17 cellular contexts compared by ENCODE assay signal in genomic region chr4:141658316-141658715, GRCh38. TPM values are rescaled to one million over a fixed set of nuclear protein-coding genes. Genes with fewer than 3 reads are reported as not detected.
DNase-seq lines count a peak whose midpoint lies in the region; ATAC-seq and TF ChIP-seq lines count a peak whose summit lies in the region.
"Had no signal": no experiment of that assay in that cellular context is flagged by ENCODE, and none has a peak within 500 bp of the region (broad histone marks: within the 10 kb centered on the region; RNA-seq: fewer than 3 reads in every experiment).

No MANE protein-coding gene starts in this region.

- no peaks in the 10 kb centered on the region for H3K4me1 Mint-ChIP-seq in WTC11
- H3K4me1 Mint-ChIP-seq: activated naive CD8-positive, alpha-beta T cell treated with anti-CD3 and anti-CD28 coated beads for 36 hours; endodermal cell; nephron progenitor cell had no signal

- H3K9ac ChIP-seq in OCI-LY3 (ENCODE audit: low read length) = no peak overlapping the region

- no peaks in the 10 kb centered on the region for H3K79me2 ChIP-seq in OCI-LY3 (ENCODE audit: low read length)

- H3K27me3 ChIP-seq in OCI-LY3 (ENCODE audit: low read depth, low read length) = no peaks in the 10 kb centered on the region
- H3K27me3 ChIP-seq: foreskin keratinocyte, upper lobe of left lung had no signal

- no peak overlapping the region for H3K4me3 ChIP-seq in OCI-LY3 (ENCODE audit: low read length)
- H3K4me3 ChIP-seq: upper lobe of left lung had no signal

- TF ChIP-seq CTCF in OCI-LY3 (IDR thresholded peaks at IDR 0.05; ENCODE audit: low read depth, low read length) (no peak), WTC11 (IDR thresholded peaks at IDR 0.05) (no peak)

- POLR2A ChIA-PET in WTC11 (lab: Charles Lee) = no interaction called here

- H3K27ac Mint-ChIP-seq in WTC11 = no peak overlapping the region
- H3K27ac Mint-ChIP-seq: activated naive CD8-positive, alpha-beta T cell treated with anti-CD3 and anti-CD28 coated beads for 36 hours; endodermal cell; IgD-negative memory B cell; nephron progenitor cell; stimulated activated naive B cell treated with anti-CD40 and anti-IgM and Interleukin-4, amounts not matched to agents 10 μg/mL and 1 μg/mL and 100 μg/mL, for 72 hours had no signal

- H3K27me3 Mint-ChIP-seq in WTC11 (ENCODE audit: low read depth) = no peaks in the 10 kb centered on the region
- H3K27me3 Mint-ChIP-seq: activated naive CD8-positive, alpha-beta T cell treated with anti-CD3 and anti-CD28 coated beads for 36 hours; IgD-negative memory B cell; stimulated activated naive B cell treated with anti-CD40 and anti-IgM and Interleukin-4, amounts not matched to agents 10 μg/mL and 1 μg/mL and 100 μg/mL, for 72 hours had no signal

- CTCF ChIA-PET in WTC11 (lab: Charles Lee) = interaction anchor here (1.3 kb wide), 1 partner anchor 44 kb away, joined by 4 read pairs; no protein-coding TSS in a partner anchor

- ATAC-seq in GM18520 (IDR thresholded peaks at IDR 0.05; ENCODE audit: unreplicated experiment) (peak; percentile 33), GM21447 (IDR thresholded peaks at IDR 0.05; ENCODE audit: unreplicated experiment) (peak; percentile 45), HG03066 (IDR thresholded peaks at IDR 0.05; ENCODE audit: low read depth, unreplicated experiment) (peak; percentile 68), GM19035 (IDR thresholded peaks at IDR 0.05; ENCODE audit: unreplicated experiment) (no peak), WTC11 (no peak)
- ATAC-seq: foreskin keratinocyte; sciatic nerve; stimulated activated naive B cell treated with anti-CD40 and anti-IgM and Interleukin-4, amounts not matched to agents 10 μg/mL and 1 μg/mL and 100 μg/mL, for 72 hours had no signal

- H3K4me3 Mint-ChIP-seq in WTC11 = no peak overlapping the region
- H3K4me3 Mint-ChIP-seq: activated naive CD8-positive, alpha-beta T cell treated with anti-CD3 and anti-CD28 coated beads for 36 hours; endodermal cell; IgD-negative memory B cell; nephron progenitor cell; stimulated activated naive B cell treated with anti-CD40 and anti-IgM and Interleukin-4, amounts not matched to agents 10 μg/mL and 1 μg/mL and 100 μg/mL, for 72 hours had no signal

- no peaks in the 10 kb centered on the region for H3K9me3 Mint-ChIP-seq in WTC11
- H3K9me3 Mint-ChIP-seq: activated naive CD8-positive, alpha-beta T cell treated with anti-CD3 and anti-CD28 coated beads for 36 hours; endodermal cell; IgD-negative memory B cell; nephron progenitor cell; stimulated activated naive B cell treated with anti-CD40 and anti-IgM and Interleukin-4, amounts not matched to agents 10 μg/mL and 1 μg/mL and 100 μg/mL, for 72 hours had no signal

- DNase-seq in posterior cingulate gyrus = no peak
- no peak for DNase-seq in DMS 273 (lab: John Stamatoyannopoulos, UW; ENCODE audit: unreplicated experiment)
- DNase-seq in WTC11 (ENCODE audit: low spot score) = no peak
- DNase-seq: activated naive CD8-positive, alpha-beta T cell treated with anti-CD3 and anti-CD28 coated beads for 36 hours; endodermal cell; NCI-H446; nephron progenitor cell; stimulated activated naive B cell treated with anti-CD40 and anti-IgM and Interleukin-4, amounts not matched to agents 10 μg/mL and 1 μg/mL and 100 μg/mL, for 72 hours had no signal

- no peaks in the 10 kb centered on the region for H3K9me3 ChIP-seq in OCI-LY3 (ENCODE audit: insufficient read depth, low read length)
- H3K9me3 ChIP-seq: upper lobe of left lung had no signal

- peaks cover 11% of the 10 kb centered on the region for H3K4me1 ChIP-seq in OCI-LY3 (ENCODE audit: low read length)
- H3K4me1 ChIP-seq: foreskin keratinocyte had no signal

- no peak overlapping the region for H3K27ac ChIP-seq in OCI-LY3 (ENCODE audit: low read length)
- H3K27ac ChIP-seq: foreskin keratinocyte, upper lobe of left lung had no signal

- H2AFZ ChIP-seq in OCI-LY3 (ENCODE audit: low read depth, low read length) = peak overlapping the region; percentile 0; the same call in 1 of the 2 replicates

- H3K4me2 ChIP-seq in OCI-LY3 (ENCODE audit: low read length) = peak overlapping the region; percentile 22

- H3K36me3 Mint-ChIP-seq in WTC11 = no peaks in the 10 kb centered on the region
- H3K36me3 Mint-ChIP-seq: activated naive CD8-positive, alpha-beta T cell treated with anti-CD3 and anti-CD28 coated beads for 36 hours; stimulated activated naive B cell treated with anti-CD40 and anti-IgM and Interleukin-4, amounts not matched to agents 10 μg/mL and 1 μg/mL and 100 μg/mL, for 72 hours had no signal

- no peaks in the 10 kb centered on the region for H3K36me3 ChIP-seq in OCI-LY3 (replicated peaks; ENCODE audit: low read depth, low read length)
- H3K36me3 ChIP-seq: upper lobe of left lung had no signal

- intact Hi-C loops in posterior cingulate gyrus (cut with DNase I) = no loop called here

- no peaks in the 10 kb centered on the region for H4K20me1 ChIP-seq in OCI-LY3 (ENCODE audit: insufficient read depth, low read length)

TF ChIP-seq in WTC11, 78 proteins besides CTCF, POLR2A, EP300 and RAD21 (continues in another document):
- TF ChIP-seq HMGA2 (CRISPR knock-in tag; IDR thresholded peaks at IDR 0.05) (no peak), ELF4 (CRISPR knock-in tag; IDR thresholded peaks at IDR 0.05; ENCODE audit: low read depth) (no peak), SMAD3 (CRISPR knock-in tag; IDR thresholded peaks at IDR 0.05; ENCODE audit: borderline replicate concordance) (no peak), ATF6 (CRISPR knock-in tag; IDR thresholded peaks at IDR 0.05) (no peak), ATF1 (CRISPR knock-in tag; IDR thresholded peaks at IDR 0.05) (no peak), RELA (CRISPR knock-in tag; IDR thresholded peaks at IDR 0.05; ENCODE audit: borderline replicate concordance) (no peak), TEAD4 (CRISPR knock-in tag; IDR thresholded peaks at IDR 0.05) (no peak), ZNF532 (CRISPR knock-in tag; IDR thresholded peaks at IDR 0.05; ENCODE audit: borderline replicate concordance) (no peak), CDX4 (CRISPR knock-in tag; IDR thresholded peaks at IDR 0.05; ENCODE audit: borderline replicate concordance) (no peak), ZBTB21 (CRISPR knock-in tag; IDR thresholded peaks at IDR 0.05; ENCODE audit: borderline replicate concordance) (no peak)
- TF ChIP-seq, protein P1, sequence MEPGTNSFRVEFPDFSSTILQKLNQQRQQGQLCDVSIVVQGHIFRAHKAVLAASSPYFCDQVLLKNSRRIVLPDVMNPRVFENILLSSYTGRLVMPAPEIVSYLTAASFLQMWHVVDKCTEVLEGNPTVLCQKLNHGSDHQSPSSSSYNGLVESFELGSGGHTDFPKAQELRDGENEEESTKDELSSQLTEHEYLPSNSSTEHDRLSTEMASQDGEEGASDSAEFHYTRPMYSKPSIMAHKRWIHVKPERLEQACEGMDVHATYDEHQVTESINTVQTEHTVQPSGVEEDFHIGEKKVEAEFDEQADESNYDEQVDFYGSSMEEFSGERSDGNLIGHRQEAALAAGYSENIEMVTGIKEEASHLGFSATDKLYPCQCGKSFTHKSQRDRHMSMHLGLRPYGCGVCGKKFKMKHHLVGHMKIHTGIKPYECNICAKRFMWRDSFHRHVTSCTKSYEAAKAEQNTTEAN (CRISPR knock-in tag; IDR thresholded peaks at IDR 0.05) = no peak

RNA-seq across cellular contexts. Expression of gene IL15, which starts 21.9 kb away (rescaled TPM):
- total RNA-seq in WTC11 (2021) = 1.3 to 2.6 TPM (median 2.0 TPM) in 3 replicates

Comparison
In these comparisons a context has a peak if more than half of its experiments do, and no peak if none do; other contexts are left out.
1. ATAC-seq: peak in GM18520 (single experiment), GM21447 (single experiment) and HG03066 (single experiment); none in GM19035 (single experiment) and WTC11 (single experiment).